29 cellular contexts compared by ENCODE assay signal in the genomic region with DNA sequence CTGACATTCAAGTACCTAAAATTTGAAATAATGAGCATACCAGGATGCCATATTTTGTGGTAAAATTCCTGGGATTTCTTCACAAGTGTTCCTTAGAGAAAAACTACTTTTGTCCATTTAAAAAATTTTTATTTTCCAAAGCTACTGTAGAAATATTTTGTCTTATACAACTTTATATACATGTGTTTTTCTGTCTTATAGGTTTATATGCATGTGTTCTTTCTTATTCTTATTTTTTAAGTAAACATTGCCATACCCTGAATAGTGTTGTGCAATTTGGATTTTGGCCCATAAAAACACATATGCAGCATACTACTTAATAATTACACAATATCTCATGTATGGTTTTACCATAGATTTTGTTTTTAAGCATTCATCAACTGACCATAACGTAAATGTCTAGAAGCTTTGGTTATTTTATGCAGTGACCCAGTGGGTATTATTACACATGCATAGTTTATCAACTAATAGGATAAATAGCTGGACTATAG.
A peak's percentile ranks its signal among the peaks of the same experiment; 100 is the strongest.
DNase-seq lines count a peak whose midpoint lies in the region; ATAC-seq, FAIRE-seq and TF ChIP-seq lines count a peak whose summit lies in the region.
"Had no signal": no experiment of that assay in that cellular context is flagged by ENCODE, and none has a peak within 500 bp of the region (broad histone marks: within the 10 kb centered on the region; RNA-seq: fewer than 3 reads in every experiment).

No MANE protein-coding gene starts in this region.

- no peak overlapping the region for H2AFZ ChIP-seq in HepG2 (ENCODE audit: low read length)

- no peak overlapping the region for H3K4me3 Mint-ChIP-seq in activated CD8-positive, alpha-beta memory T cell treated with anti-CD3 and anti-CD28 coated beads, Interleukin-2, amount 10 ng/mL, durations not matched to agents 7 days and 5 days
- H3K4me3 Mint-ChIP-seq: CD14-positive monocyte; CD4-positive, alpha-beta memory T cell; CD4-positive, CD25-positive, alpha-beta regulatory T cell; CD8-positive, alpha-beta memory T cell had no signal

- no peak overlapping the region for H3K4me2 ChIP-seq in HepG2 (ENCODE audit: low read depth, low read length)
- H3K4me2 ChIP-seq: BLaER1 had no signal

- H3K27me3 Mint-ChIP-seq in activated CD8-positive, alpha-beta memory T cell treated with anti-CD3 and anti-CD28 coated beads, Interleukin-2, amount 10 ng/mL, durations not matched to agents 7 days and 5 days: no peaks in the 10 kb centered on the region
- H3K27me3 Mint-ChIP-seq: CD4-positive, alpha-beta memory T cell; CD4-positive, CD25-positive, alpha-beta regulatory T cell; CD8-positive, alpha-beta memory T cell had no signal

- H3K4me3 ChIP-seq in HepG2 (replicated peaks in 1 of 3; ENCODE audit: insufficient read depth in 1 of 3, low read depth in 2 of 3, low read length in 3 of 3): no peak overlapping the region
- no peak overlapping the region for H3K4me3 ChIP-seq in right lobe of liver
- H3K4me3 ChIP-seq in bronchial epithelial cell (ENCODE audit: low read depth, low read length): no peak overlapping the region
- H3K4me3 ChIP-seq: BLaER1, GM12878 had no signal

- no peaks in the 10 kb centered on the region for H3K4me1 Mint-ChIP-seq in activated CD8-positive, alpha-beta memory T cell treated with anti-CD3 and anti-CD28 coated beads, Interleukin-2, amount 10 ng/mL, durations not matched to agents 7 days and 5 days
- H3K4me1 Mint-ChIP-seq: CD14-positive monocyte; CD4-positive, alpha-beta memory T cell; CD8-positive, alpha-beta memory T cell had no signal

- H3K9me3 ChIP-seq in HepG2 (ENCODE audit: low read length): peaks cover 82% of the 10 kb centered on the region
- H3K9me3 ChIP-seq in right lobe of liver: no peaks in the 10 kb centered on the region
- H3K9me3 ChIP-seq: BE2C, BLaER1 had no signal

- H3K27ac ChIP-seq in HepG2 (ENCODE audit: extremely low read length, insufficient read depth, low read length) (no peak overlapping the region), right lobe of liver (no peak overlapping the region)
- H3K27ac ChIP-seq: BLaER1 had no signal

- peaks cover 9% of the 10 kb centered on the region for H3K9me3 Mint-ChIP-seq in activated CD8-positive, alpha-beta memory T cell treated with anti-CD3 and anti-CD28 coated beads, Interleukin-2, amount 10 ng/mL, durations not matched to agents 7 days and 5 days (ENCODE audit: low read depth)

- ATAC-seq in HepG2 (no peak), right lobe of liver (no peak), esophagus mucosa (peak; percentile 31)
- no peak for ATAC-seq in activated CD8-positive, alpha-beta memory T cell treated with anti-CD3 and anti-CD28 coated beads, Interleukin-2, amount 10 ng/mL, durations not matched to agents 7 days and 5 days
- ATAC-seq: GM12878 had no signal

- H3K36me3 ChIP-seq in HepG2 (replicated peaks in 1 of 2; ENCODE audit: control insufficient read depth in 1 of 2, insufficient read depth in 2 of 2, low read length in 2 of 2) (no peaks in the 10 kb centered on the region), right lobe of liver (no peaks in the 10 kb centered on the region), bronchial epithelial cell (ENCODE audit: control insufficient read depth, insufficient read depth, low read length) (no peaks in the 10 kb centered on the region)
- H3K36me3 ChIP-seq: BE2C, BLaER1 had no signal

- in situ Hi-C loops in HepG2 (cut with HindIII; ENCODE audit: extremely low pct_ligation_motif_present, low pct_unique_long_range_greater_than_20kb): no loop called here

- FAIRE-seq in HepG2 (lab: Jason Lieb, UNC) (no peak), bronchial epithelial cell (lab: Jason Lieb, UNC) (no peak)
- FAIRE-seq: GM12878, GM12892, GM18507, GM19239 had no signal

- no peaks in the 10 kb centered on the region for H4K20me1 ChIP-seq in HepG2 (ENCODE audit: insufficient read depth, low read length)
- H4K20me1 ChIP-seq: BLaER1 had no signal

- intact Hi-C loops in HepG2 (cut with micrococcal nuclease; ENCODE audit: unreplicated experiment): no loop called here
- intact Hi-C loops in right lobe of liver (cut with DNase I): no loop called here

- no TSS peak for BruUV-seq in HepG2 (replicated peaks; lab: Mats Ljungman, UMichigan)

- H3K4me1 ChIP-seq in HepG2 (ENCODE audit: insufficient read depth, low read length) (no peaks in the 10 kb centered on the region), right lobe of liver (no peaks in the 10 kb centered on the region)
- H3K4me1 ChIP-seq: BE2C, BLaER1 had no signal

- TF ChIP-seq CTCF in HepG2 (CRISPR knock-in tag; IDR thresholded peaks at IDR 0.05): no peak
- TF ChIP-seq CTCF in right lobe of liver (IDR thresholded peaks at IDR 0.05): no peak
- no peak for TF ChIP-seq CTCF in bronchial epithelial cell (IDR thresholded peaks at IDR 0.05; ENCODE audit: insufficient read depth, low read length, severe bottlenecking)

- no peaks in the 10 kb centered on the region for H3K36me3 Mint-ChIP-seq in activated CD8-positive, alpha-beta memory T cell treated with anti-CD3 and anti-CD28 coated beads, Interleukin-2, amount 10 ng/mL, durations not matched to agents 7 days and 5 days
- H3K36me3 Mint-ChIP-seq: CD14-positive monocyte; CD4-positive, alpha-beta memory T cell; CD4-positive, CD25-positive, alpha-beta regulatory T cell; CD8-positive, alpha-beta memory T cell had no signal

- H3K27me3 ChIP-seq in HepG2 (ENCODE audit: control insufficient read depth in 1 of 2, insufficient read depth in 2 of 2, low read length in 2 of 2): no peaks in the 10 kb centered on the region
- H3K27me3 ChIP-seq in right lobe of liver: no peaks in the 10 kb centered on the region
- H3K27me3 ChIP-seq in bronchial epithelial cell (ENCODE audit: control insufficient read depth, insufficient read depth, low read length): no peaks in the 10 kb centered on the region
- H3K27me3 ChIP-seq: BE2C, BLaER1 had no signal

- CTCF ChIA-PET in HepG2 (lab: Yijun Ruan, JAX; ENCODE audit: low intra/inter-chr PET ratio, low total read pairs): no interaction called here
- CTCF ChIA-PET in activated CD8-positive, alpha-beta memory T cell treated with anti-CD3 and anti-CD28 coated beads, Interleukin-2, amount 10 ng/mL, durations not matched to agents 7 days and 5 days (lab: Charles Lee): no interaction called here

- H3K27ac Mint-ChIP-seq in activated CD8-positive, alpha-beta memory T cell treated with anti-CD3 and anti-CD28 coated beads, Interleukin-2, amount 10 ng/mL, durations not matched to agents 7 days and 5 days: no peak overlapping the region
- H3K27ac Mint-ChIP-seq: CD14-positive monocyte; CD4-positive, alpha-beta memory T cell; CD4-positive, CD25-positive, alpha-beta regulatory T cell; CD8-positive, alpha-beta memory T cell had no signal

- no peak overlapping the region for H3K9ac ChIP-seq in HepG2 (ENCODE audit: insufficient read depth, low read depth, low read length)
- H3K9ac ChIP-seq: BLaER1 had no signal

- 5% methylated on average over 1 of the region's 1 CpG for WGBS in HepG2 (ENCODE audit: low lambda C conversion rate)
- 37% methylated on average over 1 of the region's 1 CpG for WGBS in right lobe of liver (ENCODE audit: insufficient coverage, low coverage, low lambda C conversion rate, missing lambda C conversion rate)

- TF ChIP-seq POLR2A in HepG2 (IDR thresholded peaks at IDR 0.05; ENCODE audit: insufficient read depth in 1 of 2, low read depth in 2 of 2, low read length in 2 of 2) (no peak), right lobe of liver (IDR thresholded peaks at IDR 0.05) (no peak)

- TF ChIP-seq EP300 in HepG2 (IDR thresholded peaks at IDR 0.05; ENCODE audit: low read depth in 2 of 2, low read length in 2 of 2): no peak
- TF ChIP-seq EP300 in HepG2 (CRISPR knock-in tag; IDR thresholded peaks at IDR 0.05; ENCODE audit: borderline replicate concordance): no peak

- no peak for TF ChIP-seq RAD21 in HepG2 (CRISPR knock-in tag; IDR thresholded peaks at IDR 0.05)

- DNase-seq in HepG2 (ENCODE audit: low spot score) (no peak), right lobe of liver (no peak), bronchial epithelial cell (ENCODE audit: low read depth) (peak; percentile 2), fibroblast of the conjunctiva (ENCODE audit: low read depth) (peak; percentile 1), NCI-H2171 (lab: John Stamatoyannopoulos, UW) (no peak), iPS-NIHi11 (ENCODE audit: low spot score) (no peak)
- DNase-seq in activated CD8-positive, alpha-beta memory T cell treated with anti-CD3 and anti-CD28 coated beads, Interleukin-2, amount 10 ng/mL, durations not matched to agents 7 days and 5 days: no peak
- DNase-seq: 8988T; ACHN; BE2C; C1 segment of cervical spinal cord; CD4-positive, alpha-beta memory T cell; CD4-positive, CD25-positive, alpha-beta regulatory T cell; CD8-positive, alpha-beta memory T cell; COR-L47; DMS 273 treated with DMSO at 0.1 percent for 48 hours; DMS153; DMS53; DMS79; DND-41; EL; GDM1 had no signal

- no peaks in the 10 kb centered on the region for H3K79me2 ChIP-seq in HepG2 (ENCODE audit: insufficient read depth, low read length)

- POLR2A ChIA-PET in HepG2 (lab: Yijun Ruan, JAX): no interaction called here

TF ChIP-seq in HepG2, 621 proteins besides CTCF, POLR2A, EP300 and RAD21 (continues in another document):
- TF ChIP-seq, protein P1, sequence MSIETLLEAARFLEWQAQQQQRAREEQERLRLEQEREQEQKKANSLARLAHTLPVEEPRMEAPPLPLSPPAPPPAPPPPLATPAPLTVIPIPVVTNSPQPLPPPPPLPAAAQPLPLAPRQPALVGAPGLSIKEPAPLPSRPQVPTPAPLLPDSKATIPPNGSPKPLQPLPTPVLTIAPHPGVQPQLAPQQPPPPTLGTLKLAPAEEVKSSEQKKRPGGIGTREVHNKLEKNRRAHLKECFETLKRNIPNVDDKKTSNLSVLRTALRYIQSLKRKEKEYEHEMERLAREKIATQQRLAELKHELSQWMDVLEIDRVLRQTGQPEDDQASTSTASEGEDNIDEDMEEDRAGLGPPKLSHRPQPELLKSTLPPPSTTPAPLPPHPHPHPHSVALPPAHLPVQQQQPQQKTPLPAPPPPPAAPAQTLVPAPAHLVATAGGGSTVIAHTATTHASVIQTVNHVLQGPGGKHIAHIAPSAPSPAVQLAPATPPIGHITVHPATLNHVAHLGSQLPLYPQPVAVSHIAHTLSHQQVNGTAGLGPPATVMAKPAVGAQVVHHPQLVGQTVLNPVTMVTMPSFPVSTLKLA (IDR thresholded peaks at IDR 0.05): peak; percentile 94
- TF ChIP-seq AGO1 (IDR thresholded peaks at IDR 0.05; ENCODE audit: low read depth, low read length, poor library complexity, severe bottlenecking) (no peak), SOX6 (IDR thresholded peaks at IDR 0.05) (no peak), SOX6 (CRISPR knock-in tag; IDR thresholded peaks at IDR 0.05) (no peak), ZNF879 (CRISPR knock-in tag; IDR thresholded peaks at IDR 0.05) (no peak), PHF21A (CRISPR knock-in tag; IDR thresholded peaks at IDR 0.05) (no peak), CEBPB (IDR thresholded peaks at IDR 0.05; ENCODE audit: borderline replicate concordance, low read depth, low read length) (peak; percentile 37), ZNF33B (CRISPR knock-in tag; IDR thresholded peaks at IDR 0.05) (no peak), ZNF562 (CRISPR knock-in tag; IDR thresholded peaks at IDR 0.05; ENCODE audit: borderline replicate concordance) (no peak), ZNF121 (CRISPR knock-in tag; IDR thresholded peaks at IDR 0.05) (no peak), AHR (CRISPR knock-in tag; IDR thresholded peaks at IDR 0.05) (no peak), ZNF557 (CRISPR knock-in tag; IDR thresholded peaks at IDR 0.05) (no peak)

Comparison
In these comparisons a context has a peak if more than half of its experiments do, and no peak if none do; other contexts are left out.
1. DNase-seq: peak in bronchial epithelial cell (single experiment) and fibroblast of the conjunctiva (single experiment); none in HepG2 (single experiment), right lobe of liver (0 of 3), NCI-H2171 (single experiment), iPS-NIHi11 (single experiment) and activated CD8-positive, alpha-beta memory T cell treated with anti-CD3 and anti-CD28 coated beads, Interleukin-2, amount 10 ng/mL, durations not matched to agents 7 days and 5 days (single experiment).